In the genomic region with DNA sequence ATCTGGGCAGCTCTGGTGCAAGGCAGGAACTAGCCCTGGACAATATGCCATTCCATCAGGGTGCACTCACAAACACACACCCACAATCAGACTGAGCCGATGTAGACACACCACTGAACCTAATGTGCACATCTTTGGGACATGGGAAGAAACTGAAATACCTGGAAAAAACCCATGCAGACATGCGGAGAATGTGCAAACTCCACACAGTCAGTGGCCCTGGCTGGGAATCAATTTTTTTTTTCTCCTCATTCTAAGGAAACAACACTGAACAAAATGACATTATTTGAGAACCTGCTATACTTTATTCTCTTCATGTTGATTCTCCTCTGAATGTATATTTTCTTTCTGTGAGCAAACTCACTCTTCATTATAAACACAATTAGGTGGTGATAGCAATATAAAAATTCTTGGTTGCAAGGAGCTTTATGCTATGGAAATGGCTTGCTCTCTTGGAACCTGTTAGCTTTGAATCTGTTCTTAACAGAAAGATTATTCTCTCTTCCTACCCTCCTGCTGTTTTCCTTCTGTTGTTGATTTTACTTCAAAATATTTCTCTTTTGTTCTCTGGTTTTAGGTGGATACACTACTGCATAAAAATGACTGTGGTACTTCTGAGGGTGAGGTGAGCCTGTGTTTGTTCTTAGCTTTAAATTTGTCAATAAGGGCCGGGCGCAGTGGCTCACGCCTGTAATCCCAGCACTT, we compare ENCODE assay signal across 1 cellular context.
TF ChIP-seq lines count a peak whose summit lies in the region.

No MANE protein-coding gene starts in this region.

TF ChIP-seq in HepG2, 621 proteins besides CTCF, POLR2A, EP300 and RAD21:
- TF ChIP-seq FOXA1 (IDR thresholded peaks at IDR 0.05) (no peak), FOXA1 (CRISPR knock-in tag; IDR thresholded peaks at IDR 0.05) (peak; percentile 38; the same call in 1 of the 2 replicates), ARID5B (CRISPR knock-in tag; IDR thresholded peaks at IDR 0.05) (0 out of 2 replicates have a peak, but pooled peaks have one; percentile 27), SIX4 (CRISPR knock-in tag; IDR thresholded peaks at IDR 0.05) (no peak), FOXA3 (CRISPR knock-in tag; IDR thresholded peaks at IDR 0.05) (0 out of 2 replicates have a peak, but pooled peaks have one; percentile 36)
